In the genomic region with DNA sequence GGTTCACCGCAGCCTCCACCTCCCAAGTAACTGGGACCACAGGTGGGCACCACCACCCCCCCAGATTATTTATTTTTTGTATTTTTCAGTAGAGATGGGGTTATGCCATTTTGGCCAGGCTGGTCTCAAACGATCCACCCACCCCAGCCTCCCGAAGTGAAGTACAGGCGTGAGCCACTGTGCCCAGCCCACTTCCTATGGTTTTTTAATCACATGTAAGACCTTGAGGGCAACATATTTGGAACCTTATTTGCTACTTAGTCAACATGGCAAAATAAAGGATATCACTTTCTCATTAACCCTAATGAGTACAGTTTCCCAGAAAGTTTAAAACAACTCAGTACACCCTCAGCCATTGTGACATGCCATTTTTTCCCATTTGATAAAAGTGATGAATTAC, we compare ENCODE assay signal across 26 cellular contexts.
"Had no signal": no experiment of that assay in that cellular context is flagged by ENCODE, and none has a peak within 500 bp of the region (broad histone marks: within the 10 kb centered on the region; RNA-seq: fewer than 3 reads in every experiment).

No MANE protein-coding gene starts in this region.

- H3K9me3 ChIP-seq: esophagus squamous epithelium, gastroesophageal sphincter, pancreas, psoas muscle, right atrium auricular region, thyroid gland, upper lobe of right lung had no signal

- DNase-seq: activated CD4-positive, alpha-beta T cell treated with anti-CD3 and anti-CD28 coated beads for 48 hours; activated CD8-positive, alpha-beta memory T cell treated with anti-CD3 and anti-CD28 coated beads for 24 hours; activated CD8-positive, alpha-beta memory T cell treated with anti-CD3 and anti-CD28 coated beads, Interleukin-2, amount 50 U/mL, for 48 hours; activated gamma-delta T cell treated with Interleukin-2 at 50 U/mL for 16 hours; anterior cingulate cortex; caudate nucleus; effector memory CD4-positive, alpha-beta T cell; esophagus squamous epithelium; head of caudate nucleus; hypothalamus; left ventricle myocardium superior; midbrain; pancreas; psoas muscle; stimulated activated CD4-positive, alpha-beta T cell treated with anti-CD3 and anti-CD28 coated beads, Interleukin-12 subunit alpha, Interleukin-12 subunit beta, amount 100 ng/mL, for 4 hours; stimulated activated CD4-positive, alpha-beta T cell treated with anti-CD3 and anti-CD28 coated beads, Interleukin-4, amount 100 ng/mL, for 4 hours; substantia nigra; thyroid gland; upper lobe of right lung had no signal

- H3K9me3 Mint-ChIP-seq: activated T-helper 1 cell treated with anti-CD3 and anti-CD28 coated beads, Interleukin-12 subunit alpha, Interleukin-12 subunit beta, Interleukin-2, Interleukin-4 antibody, amounts not matched to agents 30 ng/mL and 10 ng/mL and 1 ng/mL, durations not matched to agents 14 hours and 24 hours and 36 hours; brain; nephron; stimulated activated naive CD8-positive, alpha-beta T cell treated with anti-CD3 and anti-CD28 coated beads, Interleukin-15, Interleukin-2, amounts not matched to agents 100 ng/mL and 50 ng/mL, for 24 hours had no signal

- H3K27ac ChIP-seq: esophagus squamous epithelium, gastroesophageal sphincter, pancreas, psoas muscle, thyroid gland, upper lobe of right lung had no signal

- H3K27ac Mint-ChIP-seq: activated T-helper 1 cell treated with anti-CD3 and anti-CD28 coated beads, Interleukin-12 subunit alpha, Interleukin-12 subunit beta, Interleukin-2, Interleukin-4 antibody, amounts not matched to agents 30 ng/mL and 10 ng/mL and 1 ng/mL, durations not matched to agents 14 hours and 24 hours and 36 hours; nephron had no signal

- H3K27me3 Mint-ChIP-seq: brain; stimulated activated naive CD8-positive, alpha-beta T cell treated with anti-CD3 and anti-CD28 coated beads, Interleukin-15, Interleukin-2, amounts not matched to agents 100 ng/mL and 50 ng/mL, for 24 hours had no signal

- H3K4me1 Mint-ChIP-seq: nephron had no signal

- ATAC-seq: gastroesophageal sphincter, left ventricle myocardium superior, pancreas, psoas muscle, upper lobe of right lung had no signal

- H3K27me3 ChIP-seq: esophagus squamous epithelium, gastroesophageal sphincter, pancreas, right atrium auricular region, thyroid gland, upper lobe of right lung had no signal

- H3K4me3 Mint-ChIP-seq: activated T-helper 1 cell treated with anti-CD3 and anti-CD28 coated beads, Interleukin-12 subunit alpha, Interleukin-12 subunit beta, Interleukin-2, Interleukin-4 antibody, amounts not matched to agents 30 ng/mL and 10 ng/mL and 1 ng/mL, durations not matched to agents 14 hours and 24 hours and 36 hours; brain; nephron; stimulated activated naive CD8-positive, alpha-beta T cell treated with anti-CD3 and anti-CD28 coated beads, Interleukin-15, Interleukin-2, amounts not matched to agents 100 ng/mL and 50 ng/mL, for 24 hours had no signal

- FAIRE-seq: colon, pancreas had no signal

- H3K4me1 ChIP-seq: pancreas, thyroid gland, upper lobe of right lung had no signal

- H3K4me3 ChIP-seq: esophagus squamous epithelium, gastroesophageal sphincter, pancreas, psoas muscle, right atrium auricular region, thyroid gland, upper lobe of right lung had no signal
